In genomic region chr3:43497905-43498365, GRCh38 we compare ENCODE assay signal across 14 cellular contexts.
A peak's percentile ranks its signal among the peaks of the same experiment; 100 is the strongest.
DNase-seq lines count a peak whose midpoint lies in the region; ATAC-seq, FAIRE-seq and TF ChIP-seq lines count a peak whose summit lies in the region.
"Had no signal": no experiment of that assay in that cellular context is flagged by ENCODE, and none has a peak within 500 bp of the region (broad histone marks: within the 10 kb centered on the region; RNA-seq: fewer than 3 reads in every experiment).

No MANE protein-coding gene starts in this region.

- H3K9me3 ChIP-seq in astrocyte (ENCODE audit: insufficient read depth, low read depth, low read length), result no peaks in the 10 kb centered on the region
- no peaks in the 10 kb centered on the region for H3K9me3 ChIP-seq in T-helper 17 cell (ENCODE audit: control insufficient read depth, low read length, poor library complexity, severe bottlenecking)
- H3K9me3 ChIP-seq: left lung had no signal

- H2AFZ ChIP-seq in astrocyte (ENCODE audit: low read depth, low read length), result no peak overlapping the region

- no peak overlapping the region for H3K27ac Mint-ChIP-seq in astrocyte (ENCODE audit: unreplicated experiment)
- H3K27ac Mint-ChIP-seq in T-helper 17 cell, result no peak overlapping the region
- H3K27ac Mint-ChIP-seq: activated naive CD8-positive, alpha-beta T cell treated with anti-CD3 and anti-CD28 coated beads, Interleukin-2, amount 10 ng/mL, durations not matched to agents 7 days and 5 days had no signal

- DNase-seq in AG09309 (ENCODE audit: low read depth), result peak; percentile 3
- DNase-seq in ELR (ENCODE audit: low read depth), result peak; percentile 62
- peak; percentile 31 for DNase-seq in astrocyte (ENCODE audit: low read depth)
- peak; percentile 50 for DNase-seq in iris pigment epithelial cell (ENCODE audit: low read depth)
- DNase-seq in activated gamma-delta T cell (lab: John Stamatoyannopoulos, UW), result no peak
- no peak for DNase-seq in T-helper 17 cell
- DNase-seq: activated naive CD8-positive, alpha-beta T cell treated with anti-CD3 and anti-CD28 coated beads, Interleukin-2, amount 10 ng/mL, durations not matched to agents 7 days and 5 days; head of caudate nucleus; left lung; NCI-H446; T-helper 2 cell had no signal

- H3K4me3 Mint-ChIP-seq in astrocyte (ENCODE audit: unreplicated experiment) (no peak overlapping the region), T-helper 17 cell (no peak overlapping the region)
- H3K4me3 Mint-ChIP-seq: activated naive CD8-positive, alpha-beta T cell treated with anti-CD3 and anti-CD28 coated beads, Interleukin-2, amount 10 ng/mL, durations not matched to agents 7 days and 5 days; nephron had no signal

- H3K36me3 Mint-ChIP-seq in astrocyte (ENCODE audit: low read depth, unreplicated experiment), result no peaks in the 10 kb centered on the region
- no peaks in the 10 kb centered on the region for H3K36me3 Mint-ChIP-seq in T-helper 17 cell (ENCODE audit: low read depth)

- peaks cover 8% of the 10 kb centered on the region for H3K4me1 ChIP-seq in astrocyte (ENCODE audit: insufficient read depth, low read length)

- no peaks in the 10 kb centered on the region for H3K79me2 ChIP-seq in astrocyte (ENCODE audit: insufficient read depth, low read length)

- H3K27ac ChIP-seq in astrocyte (ENCODE audit: low read depth, low read length), result no peak overlapping the region

- H3K4me3 ChIP-seq in AG09309 (ENCODE audit: control insufficient read depth, low read depth, low read length), result no peak overlapping the region
- H3K4me3 ChIP-seq in astrocyte (ENCODE audit: insufficient read depth, low read depth, low read length), result no peak overlapping the region
- H3K4me3 ChIP-seq: left lung, skin epidermis had no signal

- ATAC-seq in GM21390 (IDR thresholded peaks at IDR 0.05; ENCODE audit: unreplicated experiment), result no peak
- ATAC-seq in T-helper 17 cell, result no peak
- ATAC-seq: left lung had no signal

- no peak overlapping the region for H3K9ac ChIP-seq in astrocyte (ENCODE audit: low read length)

- TF ChIP-seq CTCF in AG09309 (IDR thresholded peaks at IDR 0.05; ENCODE audit: control insufficient read depth, insufficient read depth, low read depth, low read length, missing control alignments) (no peak), astrocyte (IDR thresholded peaks at IDR 0.05; ENCODE audit: insufficient read depth, low read depth, low read length) (no peak)

- no peaks in the 10 kb centered on the region for H3K36me3 ChIP-seq in astrocyte (ENCODE audit: insufficient read depth, low read length)

- H3K27me3 ChIP-seq in astrocyte (ENCODE audit: insufficient read depth, low read length), result no peaks in the 10 kb centered on the region
- H3K27me3 ChIP-seq: left lung had no signal

- no peaks in the 10 kb centered on the region for H3K9me3 Mint-ChIP-seq in astrocyte (ENCODE audit: unreplicated experiment)
- H3K9me3 Mint-ChIP-seq: activated naive CD8-positive, alpha-beta T cell treated with anti-CD3 and anti-CD28 coated beads, Interleukin-2, amount 10 ng/mL, durations not matched to agents 7 days and 5 days; nephron had no signal

- peaks cover 14% of the 10 kb centered on the region for H3K4me1 Mint-ChIP-seq in astrocyte (ENCODE audit: low read depth, unreplicated experiment)
- H3K4me1 Mint-ChIP-seq in T-helper 17 cell, result peaks cover 28% of the 10 kb centered on the region
- H3K4me1 Mint-ChIP-seq: nephron had no signal

- peaks cover 4% of the 10 kb centered on the region for H4K20me1 ChIP-seq in astrocyte (ENCODE audit: insufficient read depth, low read length)

- no peaks in the 10 kb centered on the region for H3K27me3 Mint-ChIP-seq in astrocyte (ENCODE audit: low read depth, unreplicated experiment)
- no peaks in the 10 kb centered on the region for H3K27me3 Mint-ChIP-seq in T-helper 17 cell
- H3K27me3 Mint-ChIP-seq: activated naive CD8-positive, alpha-beta T cell treated with anti-CD3 and anti-CD28 coated beads, Interleukin-2, amount 10 ng/mL, durations not matched to agents 7 days and 5 days had no signal

- no peak overlapping the region for H3K4me2 ChIP-seq in astrocyte (ENCODE audit: low read length)

- FAIRE-seq in astrocyte (lab: Jason Lieb, UNC), result peak; percentile 39

Comparison
In these comparisons a context has a peak if more than half of its experiments do, and no peak if none do; other contexts are left out.
1. DNase-seq: peak in AG09309 (single experiment), ELR (single experiment), astrocyte (single experiment) and iris pigment epithelial cell (single experiment); none in activated gamma-delta T cell (single experiment) and T-helper 17 cell (0 of 3).